In genomic region chr6:43076093-43076927, GRCh38 we compare ENCODE assay signal across 8 cellular contexts. TPM values are rescaled to one million over a fixed set of nuclear protein-coding genes. Genes with fewer than 3 reads are reported as not detected.
DNase-seq lines count a peak whose midpoint lies in the region; ATAC-seq and TF ChIP-seq lines count a peak whose summit lies in the region.

PTK7 (plus strand) TSS chr6:43076314; CDS start chr6:43076489, 175 bp downstream.

- intact Hi-C loops in left lung (cut with DNase I): loop anchor here in 1 of 2 donors (10.0 kb wide), 1 partner anchor 48 kb away; no protein-coding TSS in a partner anchor

- peak within 1 kb of the TSS; percentile 92 for H3K9ac ChIP-seq in SK-N-MC (ENCODE audit: insufficient read length)

- H3K4me3 Mint-ChIP-seq in IgD-negative memory B cell: peak within 1 kb of the TSS in 3 of 4 donors; percentile 47 to 83 (median 81)
- H3K4me3 Mint-ChIP-seq in stimulated activated memory B cell treated with anti-CD40 and anti-IgM and Interleukin-4, amounts not matched to agents 10 μg/mL and 1 μg/mL and 100 μg/mL, for 72 hours: peak within 1 kb of the TSS; percentile 51

- peak within 1 kb of the TSS; percentile 98 for H3K4me3 ChIP-seq in SK-N-MC
- peak within 1 kb of the TSS; percentile 94 for H3K4me3 ChIP-seq in choroid plexus epithelial cell (ENCODE audit: low read depth, low read length)
- peak within 1 kb of the TSS; percentile 63 to 85 for H3K4me3 ChIP-seq in left lung

- H3K27me3 ChIP-seq in left lung: peaks cover 0 to 31% of the 10 kb centered on the region in 2 donors

- no peaks in the 10 kb centered on the region for H3K9me3 Mint-ChIP-seq in IgD-negative memory B cell
- H3K9me3 Mint-ChIP-seq in stimulated activated memory B cell treated with anti-CD40 and anti-IgM and Interleukin-4, amounts not matched to agents 10 μg/mL and 1 μg/mL and 100 μg/mL, for 72 hours: no peaks in the 10 kb centered on the region

- H3K4me1 ChIP-seq in left lung: peaks cover 4 to 19% of the 10 kb centered on the region in 2 donors

- no peaks in the 10 kb centered on the region for H3K36me3 ChIP-seq in SK-N-MC (ENCODE audit: insufficient read depth, low read length)
- H3K36me3 ChIP-seq in left lung: peaks cover 0 to 12% of the 10 kb centered on the region in 2 donors

- H3K9me3 ChIP-seq in SK-N-MC (ENCODE audit: low read depth, low read length) (no peaks in the 10 kb centered on the region), left lung (no peaks in the 10 kb centered on the region)

- peaks cover 26% of the 10 kb centered on the region for H3K27me3 Mint-ChIP-seq in IgD-negative memory B cell
- H3K27me3 Mint-ChIP-seq in stimulated activated memory B cell treated with anti-CD40 and anti-IgM and Interleukin-4, amounts not matched to agents 10 μg/mL and 1 μg/mL and 100 μg/mL, for 72 hours: peaks cover 37% of the 10 kb centered on the region

- in situ Hi-C loops in Caki2 (cut with HindIII; ENCODE audit: low pct_unique_long_range_greater_than_20kb, low sequenced_read_pairs): no loop called here

- TF ChIP-seq CTCF in choroid plexus epithelial cell (conservative IDR thresholded peaks at IDR 0.05; ENCODE audit: low read depth, low read length): no peak
- no peak for TF ChIP-seq CTCF in left lung (IDR thresholded peaks at IDR 0.05)

- peaks cover 13% of the 10 kb centered on the region for H3K36me3 Mint-ChIP-seq in IgD-negative memory B cell
- peaks cover 31% of the 10 kb centered on the region for H3K36me3 Mint-ChIP-seq in stimulated activated memory B cell treated with anti-CD40 and anti-IgM and Interleukin-4, amounts not matched to agents 10 μg/mL and 1 μg/mL and 100 μg/mL, for 72 hours

- ATAC-seq in left lung: peak; percentile 82
- ATAC-seq in stimulated activated memory B cell treated with anti-CD40 and anti-IgM and Interleukin-4, amounts not matched to agents 10 μg/mL and 1 μg/mL and 100 μg/mL, for 72 hours: peak; percentile 51
- no peak for ATAC-seq in HG03280 (IDR thresholded peaks at IDR 0.05; ENCODE audit: unreplicated experiment)

- DNase-seq in Caki2 (ENCODE audit: low read depth): peak; percentile 41
- no peak for DNase-seq in SK-N-MC (ENCODE audit: low read depth, low spot score)
- peak; percentile 78 for DNase-seq in choroid plexus epithelial cell (ENCODE audit: low read depth)
- peak; percentile 65 to 85 for DNase-seq in left lung
- no peak for DNase-seq in medulla oblongata (ENCODE audit: extremely low spot score)

- no peak within 1 kb of the TSS for H3K27ac Mint-ChIP-seq in IgD-negative memory B cell
- H3K27ac Mint-ChIP-seq in stimulated activated memory B cell treated with anti-CD40 and anti-IgM and Interleukin-4, amounts not matched to agents 10 μg/mL and 1 μg/mL and 100 μg/mL, for 72 hours: no peak within 1 kb of the TSS

- peak within 1 kb of the TSS; percentile 78 for H3K27ac ChIP-seq in SK-N-MC
- H3K27ac ChIP-seq in left lung: peak within 1 kb of the TSS; percentile 69 to 72

- H3K4me1 Mint-ChIP-seq in IgD-negative memory B cell: peaks cover 0 to 4% (median 0%) of the 10 kb centered on the region in 3 donors
- H3K4me1 Mint-ChIP-seq in stimulated activated memory B cell treated with anti-CD40 and anti-IgM and Interleukin-4, amounts not matched to agents 10 μg/mL and 1 μg/mL and 100 μg/mL, for 72 hours: no peaks in the 10 kb centered on the region

RNA-seq across cellular contexts. Expression of gene PTK7, which starts in this region (rescaled TPM):
- 45.4 and 69.5 TPM in 2 replicates for total RNA-seq in Caki2 (2014; rRNA removed; shearing (Covaris generic); ENCODE audit: low replicate concordance)
- polyA plus RNA-seq in IgD-negative memory B cell: not detected
- 100 to 1,000 TPM in 1 of 2 donors, 10 to 100 TPM in 1; 89.2 to 179 TPM for total RNA-seq in left lung

Comparison
In these comparisons a context has a peak if more than half of its experiments do, and no peak if none do; other contexts are left out.
1. DNase-seq: peak in Caki2 (single experiment), choroid plexus epithelial cell (single experiment) and left lung (2 of 2); none in SK-N-MC (single experiment) and medulla oblongata (single experiment).
2. Peak in every context shown above with its lines, with median percentiles within 50 percentile points of each other: H3K4me3 ChIP-seq.